Comparison of ENCODE assay signal across 18 cellular contexts in the genomic region with DNA sequence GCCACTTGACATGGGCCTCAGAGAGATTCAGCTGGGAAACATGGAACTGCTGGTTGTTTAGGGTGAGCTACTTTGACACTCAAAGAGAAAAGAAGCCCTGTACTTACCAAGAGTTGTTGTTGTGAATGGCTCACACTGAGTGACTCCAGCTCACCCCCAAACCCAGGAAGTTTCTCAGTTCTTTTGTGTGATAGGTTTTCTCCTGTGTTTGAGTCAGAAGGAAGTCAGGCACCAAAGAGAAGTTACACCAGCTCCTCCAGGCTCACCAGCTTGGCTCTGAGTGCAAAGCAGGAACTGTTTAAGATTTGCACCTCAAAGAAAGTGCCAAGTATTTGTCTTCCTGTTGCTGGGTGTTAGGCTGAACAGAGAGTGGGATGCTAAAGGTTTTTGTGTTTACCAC.
DNase-seq lines count a peak whose midpoint lies in the region; ATAC-seq and TF ChIP-seq lines count a peak whose summit lies in the region.
"Had no signal": no experiment of that assay in that cellular context is flagged by ENCODE, and none has a peak within 500 bp of the region (broad histone marks: within the 10 kb centered on the region; RNA-seq: fewer than 3 reads in every experiment).

No MANE protein-coding gene starts in this region.

- H3K4me3 ChIP-seq in Jurkat, Clone E6-1 (ENCODE audit: low read length), result no peak overlapping the region
- no peak overlapping the region for H3K4me3 ChIP-seq in endodermal cell (ENCODE audit: low read length)
- no peak overlapping the region for H3K4me3 ChIP-seq in naive thymus-derived CD4-positive, alpha-beta T cell (ENCODE audit: low read length)
- H3K4me3 ChIP-seq in A673 (ENCODE audit: low read depth, low read length, poor library complexity, severe bottlenecking), result no peak overlapping the region
- H3K4me3 ChIP-seq: A549, BLaER1, GM23338 had no signal

- no peaks in the 10 kb centered on the region for H3K9me3 ChIP-seq in endodermal cell (ENCODE audit: control insufficient read depth, low read length)
- no peaks in the 10 kb centered on the region for H3K9me3 ChIP-seq in naive thymus-derived CD4-positive, alpha-beta T cell (ENCODE audit: control insufficient read depth in 2 of 3, low read length in 3 of 3)
- H3K9me3 ChIP-seq in A673 (ENCODE audit: low read depth, low read length, poor library complexity, severe bottlenecking), result no peaks in the 10 kb centered on the region
- H3K9me3 ChIP-seq: A549, BLaER1 had no signal

- H3K9ac ChIP-seq in endodermal cell (ENCODE audit: extremely low read depth, low read length, poor library complexity, severe bottlenecking), result no peak overlapping the region
- H3K9ac ChIP-seq: BLaER1 had no signal

- peak overlapping the region; percentile 41 for H3K27ac Mint-ChIP-seq in activated CD4-positive, alpha-beta T cell treated with anti-CD3 and anti-CD28 coated beads for 36 hours
- H3K27ac Mint-ChIP-seq in endodermal cell, result no peak overlapping the region
- peak overlapping the region in 7 of 9 donors; percentile 19 to 77 (median 61) for H3K27ac Mint-ChIP-seq in naive thymus-derived CD4-positive, alpha-beta T cell
- H3K27ac Mint-ChIP-seq: CD14-positive monocyte; CD8-positive, alpha-beta T cell; GM23338 had no signal

- peaks cover 6% of the 10 kb centered on the region for H3K27me3 ChIP-seq in endodermal cell (ENCODE audit: control insufficient read depth, insufficient read depth, low read length, poor library complexity, severe bottlenecking)
- H3K27me3 ChIP-seq in naive thymus-derived CD4-positive, alpha-beta T cell (ENCODE audit: control insufficient read depth in 2 of 2, insufficient read depth in 2 of 2, low read length in 2 of 2), result no peaks in the 10 kb centered on the region
- H3K27me3 ChIP-seq in A673 (replicated peaks; ENCODE audit: insufficient read depth, low read depth, low read length, poor library complexity), result peaks cover 31% of the 10 kb centered on the region
- H3K27me3 ChIP-seq: BLaER1 had no signal

- no peaks in the 10 kb centered on the region for H3K27me3 Mint-ChIP-seq in activated CD4-positive, alpha-beta T cell treated with anti-CD3 and anti-CD28 coated beads for 36 hours
- no peaks in the 10 kb centered on the region for H3K27me3 Mint-ChIP-seq in endodermal cell (ENCODE audit: insufficient read depth)
- H3K27me3 Mint-ChIP-seq in naive thymus-derived CD4-positive, alpha-beta T cell, result no peaks in the 10 kb centered on the region

- no peak overlapping the region for H3K4me3 Mint-ChIP-seq in activated CD4-positive, alpha-beta T cell treated with anti-CD3 and anti-CD28 coated beads for 36 hours
- no peak overlapping the region for H3K4me3 Mint-ChIP-seq in endodermal cell
- H3K4me3 Mint-ChIP-seq in naive thymus-derived CD4-positive, alpha-beta T cell, result peak overlapping the region in 5 of 10 donors; percentile 1 to 29 (median 6)
- H3K4me3 Mint-ChIP-seq: CD14-positive monocyte; CD8-positive, alpha-beta T cell; GM23338 had no signal

- ATAC-seq in activated CD4-positive, alpha-beta T cell treated with anti-CD3 and anti-CD28 coated beads for 36 hours, result peak; percentile 26
- no peak for ATAC-seq in naive thymus-derived CD4-positive, alpha-beta T cell
- no peak for ATAC-seq in GM21447 (IDR thresholded peaks at IDR 0.05; ENCODE audit: unreplicated experiment)
- ATAC-seq: A549; CD8-positive, alpha-beta T cell; GM23338 had no signal

- CTCF ChIA-PET in activated CD4-positive, alpha-beta T cell treated with anti-CD3 and anti-CD28 coated beads for 36 hours (lab: Charles Lee), result interaction anchor here (1.2 kb wide), 1 partner anchor 502 kb away, joined by 3 read pairs; no protein-coding TSS in a partner anchor
- CTCF ChIA-PET in naive thymus-derived CD4-positive, alpha-beta T cell (lab: Charles Lee), result no interaction called here
- CTCF ChIA-PET in A673 (lab: Charles Lee), result no interaction called here

- H3K36me3 ChIP-seq in endodermal cell (ENCODE audit: control insufficient read depth, insufficient read depth, low read length) (no peaks in the 10 kb centered on the region), A673 (ENCODE audit: insufficient read depth, low read length, poor library complexity, severe bottlenecking) (no peaks in the 10 kb centered on the region)
- H3K36me3 ChIP-seq in naive thymus-derived CD4-positive, alpha-beta T cell (ENCODE audit: control insufficient read depth in 2 of 3, insufficient read depth in 3 of 3, low read length in 3 of 3), result no peaks in the 10 kb centered on the region
- H3K36me3 ChIP-seq: BLaER1 had no signal

- POLR2A ChIA-PET in activated CD4-positive, alpha-beta T cell treated with anti-CD3 and anti-CD28 coated beads for 36 hours (lab: Charles Lee), result no interaction called here
- POLR2A ChIA-PET in naive thymus-derived CD4-positive, alpha-beta T cell (lab: Charles Lee), result interaction anchor here (0.8 kb wide), 1 partner anchor 129 kb away, joined by 3 read pairs; no protein-coding TSS in a partner anchor
- POLR2A ChIA-PET in A673 (lab: Charles Lee; ENCODE audit: low non-redundant PET), result no interaction called here

- TF ChIP-seq CTCF in endodermal cell (conservative IDR thresholded peaks at IDR 0.05) (no peak), A673 (conservative IDR thresholded peaks at IDR 0.05; ENCODE audit: low read depth, low read length) (no peak)

- H3K4me1 ChIP-seq in endodermal cell (ENCODE audit: control insufficient read depth, insufficient read depth, low read length), result peaks cover 11% of the 10 kb centered on the region
- peaks cover 0 to 15% of the 10 kb centered on the region in 2 donors for H3K4me1 ChIP-seq in naive thymus-derived CD4-positive, alpha-beta T cell (ENCODE audit: control insufficient read depth in 2 of 2, insufficient read depth in 2 of 2, low read length in 2 of 2)
- H3K4me1 ChIP-seq in A673 (ENCODE audit: insufficient read depth, low read length, poor library complexity, severe bottlenecking), result no peaks in the 10 kb centered on the region
- H3K4me1 ChIP-seq: A549, BLaER1 had no signal

- DNase-seq in activated CD4-positive, alpha-beta T cell treated with anti-CD3 and anti-CD28 coated beads for 36 hours, result peak; percentile 6
- no peak for DNase-seq in activated CD4-positive, alpha-beta T cell treated with anti-CD3 and anti-CD28 coated beads, Interleukin-2, amount 50 U/mL, for 48 hours
- DNase-seq in Jurkat, Clone E6-1 (ENCODE audit: low read depth, low spot score), result peak; percentile 29
- DNase-seq in endodermal cell (peak; percentile 53), A673 (ENCODE audit: low spot score) (no peak)
- DNase-seq in naive thymus-derived CD4-positive, alpha-beta T cell, result peak in 2 of 9 donors; percentile 12 to 18
- DNase-seq in effector CD4-positive, alpha-beta T cell, result no peak
- DNase-seq: CD8-positive, alpha-beta T cell; DMS 273 treated with DMSO at 0.1 percent for 48 hours; DMS53; HCEC 1CT had no signal

- H3K27ac ChIP-seq in endodermal cell (ENCODE audit: low read depth, low read length) (no peak overlapping the region), A673 (ENCODE audit: low read depth, low read length, poor library complexity, severe bottlenecking) (no peak overlapping the region)
- H3K27ac ChIP-seq in naive thymus-derived CD4-positive, alpha-beta T cell (ENCODE audit: low read depth, low read length), result no peak overlapping the region
- H3K27ac ChIP-seq: 22Rv1, A549, BLaER1, HL-60 had no signal

- H3K36me3 Mint-ChIP-seq in activated CD4-positive, alpha-beta T cell treated with anti-CD3 and anti-CD28 coated beads for 36 hours (ENCODE audit: low read depth), result no peaks in the 10 kb centered on the region
- H3K36me3 Mint-ChIP-seq in endodermal cell (ENCODE audit: low read depth), result no peaks in the 10 kb centered on the region
- peaks cover 0 to 4% (median 0%) of the 10 kb centered on the region in 5 donors for H3K36me3 Mint-ChIP-seq in naive thymus-derived CD4-positive, alpha-beta T cell
- H3K36me3 Mint-ChIP-seq: CD14-positive monocyte; CD8-positive, alpha-beta T cell had no signal

- BruUV-seq in A673 (replicated peaks; lab: Mats Ljungman, UMichigan), result no TSS peak

- no peaks in the 10 kb centered on the region for H3K9me3 Mint-ChIP-seq in activated CD4-positive, alpha-beta T cell treated with anti-CD3 and anti-CD28 coated beads for 36 hours (ENCODE audit: low read depth)
- no peaks in the 10 kb centered on the region for H3K9me3 Mint-ChIP-seq in endodermal cell
- H3K9me3 Mint-ChIP-seq in naive thymus-derived CD4-positive, alpha-beta T cell, result peaks cover 0 to 8% (median 0%) of the 10 kb centered on the region in 11 donors
- H3K9me3 Mint-ChIP-seq: CD8-positive, alpha-beta T cell; GM23338 had no signal

- intact Hi-C loops in activated CD4-positive, alpha-beta T cell treated with anti-CD3 and anti-CD28 coated beads for 36 hours (cut with DNase I, micrococcal nuclease), result no loop called here
- intact Hi-C loops in naive thymus-derived CD4-positive, alpha-beta T cell (cut with micrococcal nuclease), result loop anchor here in 1 of 2 donors (5.0 kb wide), 2 partner anchors 94 to 106 kb away; no protein-coding TSS in a partner anchor
- intact Hi-C loops in A673 (cut with micrococcal nuclease; ENCODE audit: unreplicated experiment), result no loop called here

- H3K4me1 Mint-ChIP-seq in activated CD4-positive, alpha-beta T cell treated with anti-CD3 and anti-CD28 coated beads for 36 hours, result peaks cover 18% of the 10 kb centered on the region
- H3K4me1 Mint-ChIP-seq in endodermal cell, result peaks cover 13% of the 10 kb centered on the region
- H3K4me1 Mint-ChIP-seq in naive thymus-derived CD4-positive, alpha-beta T cell, result peaks cover 0 to 45% (median 22%) of the 10 kb centered on the region in 7 donors
- H3K4me1 Mint-ChIP-seq: CD14-positive monocyte had no signal

Comparison
In these comparisons a context has a peak if more than half of its experiments do, and no peak if none do; other contexts are left out.
1. DNase-seq: peak in activated CD4-positive, alpha-beta T cell treated with anti-CD3 and anti-CD28 coated beads for 36 hours (single experiment), Jurkat, Clone E6-1 (single experiment) and endodermal cell (single experiment); none in activated CD4-positive, alpha-beta T cell treated with anti-CD3 and anti-CD28 coated beads, Interleukin-2, amount 50 U/mL, for 48 hours (0 of 2), A673 (single experiment) and effector CD4-positive, alpha-beta T cell (single experiment).